In the genomic region with DNA sequence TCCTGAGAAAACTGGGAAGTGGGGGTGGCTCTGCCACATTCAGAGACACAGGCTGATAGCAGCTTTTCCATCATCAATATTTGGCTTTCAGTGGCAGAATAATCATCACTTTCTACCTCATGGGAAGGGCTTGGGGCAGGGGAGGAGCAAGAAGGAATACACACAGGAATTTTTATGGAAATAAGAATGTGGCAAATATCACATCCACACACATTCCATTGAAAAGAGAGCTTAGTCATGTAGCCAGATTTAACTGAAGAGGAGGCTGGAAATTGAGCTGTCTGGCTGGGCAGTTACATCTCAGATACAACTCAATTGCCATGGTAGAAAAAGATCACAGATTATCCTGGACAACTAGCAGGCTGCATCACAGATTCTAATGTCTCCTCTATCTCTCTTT, we compare ENCODE assay signal across 1 cellular context.
TF ChIP-seq lines count a peak whose summit lies in the region.

No MANE protein-coding gene starts in this region.

TF ChIP-seq in HepG2, 621 proteins besides CTCF, POLR2A, EP300 and RAD21 (continued from another document):
- TF ChIP-seq, protein P1, sequence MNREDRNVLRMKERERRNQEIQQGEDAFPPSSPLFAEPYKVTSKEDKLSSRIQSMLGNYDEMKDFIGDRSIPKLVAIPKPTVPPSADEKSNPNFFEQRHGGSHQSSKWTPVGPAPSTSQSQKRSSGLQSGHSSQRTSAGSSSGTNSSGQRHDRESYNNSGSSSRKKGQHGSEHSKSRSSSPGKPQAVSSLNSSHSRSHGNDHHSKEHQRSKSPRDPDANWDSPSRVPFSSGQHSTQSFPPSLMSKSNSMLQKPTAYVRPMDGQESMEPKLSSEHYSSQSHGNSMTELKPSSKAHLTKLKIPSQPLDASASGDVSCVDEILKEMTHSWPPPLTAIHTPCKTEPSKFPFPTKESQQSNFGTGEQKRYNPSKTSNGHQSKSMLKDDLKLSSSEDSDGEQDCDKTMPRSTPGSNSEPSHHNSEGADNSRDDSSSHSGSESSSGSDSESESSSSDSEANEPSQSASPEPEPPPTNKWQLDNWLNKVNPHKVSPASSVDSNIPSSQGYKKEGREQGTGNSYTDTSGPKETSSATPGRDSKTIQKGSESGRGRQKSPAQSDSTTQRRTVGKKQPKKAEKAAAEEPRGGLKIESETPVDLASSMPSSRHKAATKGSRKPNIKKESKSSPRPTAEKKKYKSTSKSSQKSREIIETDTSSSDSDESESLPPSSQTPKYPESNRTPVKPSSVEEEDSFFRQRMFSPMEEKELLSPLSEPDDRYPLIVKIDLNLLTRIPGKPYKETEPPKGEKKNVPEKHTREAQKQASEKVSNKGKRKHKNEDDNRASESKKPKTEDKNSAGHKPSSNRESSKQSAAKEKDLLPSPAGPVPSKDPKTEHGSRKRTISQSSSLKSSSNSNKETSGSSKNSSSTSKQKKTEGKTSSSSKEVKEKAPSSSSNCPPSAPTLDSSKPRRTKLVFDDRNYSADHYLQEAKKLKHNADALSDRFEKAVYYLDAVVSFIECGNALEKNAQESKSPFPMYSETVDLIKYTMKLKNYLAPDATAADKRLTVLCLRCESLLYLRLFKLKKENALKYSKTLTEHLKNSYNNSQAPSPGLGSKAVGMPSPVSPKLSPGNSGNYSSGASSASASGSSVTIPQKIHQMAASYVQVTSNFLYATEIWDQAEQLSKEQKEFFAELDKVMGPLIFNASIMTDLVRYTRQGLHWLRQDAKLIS (CRISPR knock-in tag; IDR thresholded peaks at IDR 0.05), result no peak
- TF ChIP-seq, protein P2, sequence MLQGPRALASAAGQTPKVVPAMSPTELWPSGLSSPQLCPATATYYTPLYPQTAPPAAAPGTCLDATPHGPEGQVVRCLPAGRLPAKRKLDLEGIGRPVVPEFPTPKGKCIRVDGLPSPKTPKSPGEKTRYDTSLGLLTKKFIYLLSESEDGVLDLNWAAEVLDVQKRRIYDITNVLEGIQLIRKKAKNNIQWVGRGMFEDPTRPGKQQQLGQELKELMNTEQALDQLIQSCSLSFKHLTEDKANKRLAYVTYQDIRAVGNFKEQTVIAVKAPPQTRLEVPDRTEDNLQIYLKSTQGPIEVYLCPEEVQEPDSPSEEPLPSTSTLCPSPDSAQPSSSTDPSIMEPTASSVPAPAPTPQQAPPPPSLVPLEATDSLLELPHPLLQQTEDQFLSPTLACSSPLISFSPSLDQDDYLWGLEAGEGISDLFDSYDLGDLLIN (CRISPR knock-in tag; IDR thresholded peaks at IDR 0.05; ENCODE audit: borderline replicate concordance), result no peak
TF ChIP-seq in HepG2: peak in this region for 0.
